10 cellular contexts compared by ENCODE assay signal in genomic region chr18:55421612-55422381, GRCh38.
DNase-seq lines count a peak whose midpoint lies in the region; ATAC-seq and TF ChIP-seq lines count a peak whose summit lies in the region.
"Had no signal": no experiment of that assay in that cellular context is flagged by ENCODE, and none has a peak within 500 bp of the region (broad histone marks: within the 10 kb centered on the region; RNA-seq: fewer than 3 reads in every experiment).

No MANE protein-coding gene starts in this region.

- H3K9me3 ChIP-seq in BLaER1 (no peaks in the 10 kb centered on the region), parathyroid adenoma (ENCODE audit: control insufficient read depth, low read length) (no peaks in the 10 kb centered on the region)

- peak overlapping the region; percentile 89 for H3K27ac ChIP-seq in BLaER1
- peak overlapping the region; percentile 67 for H3K27ac ChIP-seq in parathyroid adenoma

- H3K27me3 ChIP-seq in BLaER1 (no peaks in the 10 kb centered on the region), parathyroid adenoma (ENCODE audit: control insufficient read depth, insufficient read depth, low read length) (no peaks in the 10 kb centered on the region)

- H3K27ac Mint-ChIP-seq in Calu3 (ENCODE audit: unreplicated experiment) = no peak overlapping the region

- TF ChIP-seq CTCF in parathyroid adenoma (IDR thresholded peaks at IDR 0.05) (no peak), Calu3 (IDR thresholded peaks at IDR 0.05; ENCODE audit: unreplicated experiment) (no peak)

- no peak for ATAC-seq in GM19397 (IDR thresholded peaks at IDR 0.05; ENCODE audit: unreplicated experiment)

- peaks cover 63% of the 10 kb centered on the region for H3K4me1 ChIP-seq in BLaER1
- peaks cover 4% of the 10 kb centered on the region for H3K4me1 ChIP-seq in parathyroid adenoma

- peak overlapping the region; percentile 86 for H3K4me2 ChIP-seq in BLaER1
- H3K4me2 ChIP-seq in parathyroid adenoma (ENCODE audit: low read length) = peak overlapping the region; percentile 7

- H3K4me3 ChIP-seq in BLaER1 (peak overlapping the region; percentile 69), parathyroid adenoma (ENCODE audit: low read depth, low read length) (no peak overlapping the region)

- H3K27me3 Mint-ChIP-seq in Calu3 (ENCODE audit: unreplicated experiment) = peaks cover 12% of the 10 kb centered on the region

- H3K9me3 Mint-ChIP-seq in Calu3 (ENCODE audit: low read depth, unreplicated experiment) = no peaks in the 10 kb centered on the region

- CTCF ChIA-PET in Calu3 (lab: Charles Lee) = no interaction called here

- intact Hi-C loops in Calu3 (cut with micrococcal nuclease; ENCODE audit: unreplicated experiment) = no loop called here

- H3K9ac ChIP-seq in BLaER1 = peak overlapping the region; percentile 87
- H3K9ac ChIP-seq in parathyroid adenoma = no peak overlapping the region

- H4K20me1 ChIP-seq in BLaER1 = peaks cover 22% of the 10 kb centered on the region

- no peaks in the 10 kb centered on the region for H3K4me1 Mint-ChIP-seq in Calu3 (ENCODE audit: low read depth, unreplicated experiment)

- DNase-seq in NCI-H748 (lab: John Stamatoyannopoulos, UW; ENCODE audit: unreplicated experiment) (peak; percentile 77), fibroblast of gingiva (ENCODE audit: low read depth) (peak; percentile 52), Calu3 (no peak), NCI-H128 (lab: John Stamatoyannopoulos, UW; ENCODE audit: unreplicated experiment) (no peak)
- no peak for DNase-seq in activated CD4-positive, alpha-beta T cell treated with anti-CD3 and anti-CD28 coated beads for 4 hours
- DNase-seq: activated T-cell treated with anti-CD3 and anti-CD28 coated beads for 4 hours, NCI-H524 treated with DMSO at 0.1 percent for 48 hours had no signal

- H2AFZ ChIP-seq in parathyroid adenoma = no peak overlapping the region

- H3K4me3 Mint-ChIP-seq in Calu3 (ENCODE audit: low read depth, unreplicated experiment) = no peak overlapping the region

- H3K79me2 ChIP-seq in parathyroid adenoma = no peaks in the 10 kb centered on the region

- H3K36me3 ChIP-seq in BLaER1 (no peaks in the 10 kb centered on the region), parathyroid adenoma (ENCODE audit: control insufficient read depth, insufficient read depth, low read length) (no peaks in the 10 kb centered on the region)

- no TSS peak for BruUV-seq in Calu3 (replicated peaks; lab: Mats Ljungman, UMichigan)

- H3K36me3 Mint-ChIP-seq in Calu3 (ENCODE audit: insufficient read depth, unreplicated experiment) = no peaks in the 10 kb centered on the region

Comparison
In these comparisons a context has a peak if more than half of its experiments do, and no peak if none do; other contexts are left out.
1. DNase-seq: peak in NCI-H748 (single experiment) and fibroblast of gingiva (single experiment); none in Calu3 (single experiment), activated CD4-positive, alpha-beta T cell treated with anti-CD3 and anti-CD28 coated beads for 4 hours (0 of 2) and NCI-H128 (single experiment).